ENCODE assay signal across 30 cellular contexts in the genomic region with DNA sequence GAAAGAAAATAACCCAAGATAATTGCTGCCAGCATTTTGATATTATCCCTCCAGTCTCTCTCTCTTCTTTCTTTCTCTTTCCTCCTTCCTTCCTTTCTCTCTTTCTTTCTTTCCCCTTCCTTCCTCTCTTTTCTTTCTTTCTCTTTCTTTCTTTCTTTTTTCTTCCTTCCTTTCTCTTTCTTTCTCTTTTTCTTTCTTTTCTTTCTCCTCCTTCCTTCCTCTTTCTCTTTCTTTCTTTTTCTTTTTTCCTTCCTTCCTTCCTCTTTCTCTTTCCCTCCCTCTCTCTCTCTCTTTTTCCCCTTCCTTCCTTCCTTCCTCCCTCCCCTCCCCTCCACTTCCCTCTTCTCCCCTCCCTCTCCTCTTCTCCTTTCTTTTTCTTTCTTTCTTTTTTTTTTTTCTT. TPM values are rescaled to one million over a fixed set of nuclear protein-coding genes. Genes with fewer than 3 reads are reported as not detected.
"Had no signal": no experiment of that assay in that cellular context is flagged by ENCODE, and none has a peak within 500 bp of the region (broad histone marks: within the 10 kb centered on the region; RNA-seq: fewer than 3 reads in every experiment).

No MANE protein-coding gene starts in this region.

- H3K4me3 Mint-ChIP-seq: stimulated activated effector memory CD8-positive, alpha-beta T cell treated with anti-CD3 and anti-CD28 coated beads, Interleukin-12 subunit alpha, Interleukin-12 subunit beta, amount 100 ng/mL, for 72 hours; stimulated activated memory B cell treated with anti-CD40 and anti-IgM and Interleukin-4, amounts not matched to agents 10 μg/mL and 1 μg/mL and 100 μg/mL, for 72 hours; stimulated activated naive B cell treated with anti-CD40 and anti-IgM and Interleukin-4, amounts not matched to agents 10 μg/mL and 1 μg/mL and 100 μg/mL, for 72 hours; stimulated activated naive CD8-positive, alpha-beta T cell treated with anti-CD3 and anti-CD28 coated beads, Interleukin-15, amount 100 ng/mL, for 72 hours; stimulated activated naive CD8-positive, alpha-beta T cell treated with anti-CD3 and anti-CD28 coated beads, Interleukin-15, Interleukin-2, amounts not matched to agents 100 ng/mL and 50 ng/mL, for 24 hours; type B pancreatic cell had no signal

- H3K36me3 Mint-ChIP-seq: stimulated activated effector memory CD8-positive, alpha-beta T cell treated with anti-CD3 and anti-CD28 coated beads, Interleukin-12 subunit alpha, Interleukin-12 subunit beta, amount 100 ng/mL, for 72 hours; stimulated activated memory B cell treated with anti-CD40 and anti-IgM and Interleukin-4, amounts not matched to agents 10 μg/mL and 1 μg/mL and 100 μg/mL, for 72 hours; stimulated activated naive B cell treated with anti-CD40 and anti-IgM and Interleukin-4, amounts not matched to agents 10 μg/mL and 1 μg/mL and 100 μg/mL, for 72 hours; type B pancreatic cell had no signal

- H3K36me3 ChIP-seq: stomach, suprapubic skin, thoracic aorta, thyroid gland, tibial artery, tibial nerve, transverse colon, upper lobe of left lung, upper lobe of right lung, uterus, vagina had no signal

- H3K4me1 ChIP-seq: suprapubic skin, testis, thyroid gland, tibial artery, transverse colon, upper lobe of right lung, uterus, vagina had no signal

- H3K9me3 ChIP-seq: stomach, suprapubic skin, testis, thoracic aorta, thyroid gland, tibial nerve, transverse colon, upper lobe of left lung, upper lobe of right lung, uterus, vagina had no signal

- H3K4me3 ChIP-seq: stomach, suprapubic skin, testis, thoracic aorta, thyroid gland, tibial artery, tibial nerve, transverse colon, upper lobe of left lung, upper lobe of right lung, uterus, vagina had no signal

- H3K27me3 ChIP-seq: testis, thyroid gland, tibial artery, tibial nerve, transverse colon, upper lobe of left lung, upper lobe of right lung, uterus, vagina had no signal

- H3K27ac Mint-ChIP-seq: stimulated activated effector memory CD8-positive, alpha-beta T cell treated with anti-CD3 and anti-CD28 coated beads, Interleukin-12 subunit alpha, Interleukin-12 subunit beta, amount 100 ng/mL, for 72 hours; stimulated activated memory B cell treated with anti-CD40 and anti-IgM and Interleukin-4, amounts not matched to agents 10 μg/mL and 1 μg/mL and 100 μg/mL, for 72 hours; stimulated activated naive B cell treated with anti-CD40 and anti-IgM and Interleukin-4, amounts not matched to agents 10 μg/mL and 1 μg/mL and 100 μg/mL, for 72 hours; stimulated activated naive CD8-positive, alpha-beta T cell treated with anti-CD3 and anti-CD28 coated beads, Interleukin-15, Interleukin-2, amounts not matched to agents 100 ng/mL and 50 ng/mL, for 24 hours; type B pancreatic cell had no signal

- H3K27me3 Mint-ChIP-seq: stimulated activated memory B cell treated with anti-CD40 and anti-IgM and Interleukin-4, amounts not matched to agents 10 μg/mL and 1 μg/mL and 100 μg/mL, for 72 hours had no signal

- FAIRE-seq: urothelium cell line had no signal

- H3K27ac ChIP-seq: stomach, suprapubic skin, testis, thoracic aorta, thyroid gland, tibial artery, tibial nerve, transverse colon, upper lobe of left lung, upper lobe of right lung, uterus, vagina had no signal

- ATAC-seq: stimulated activated effector memory CD8-positive, alpha-beta T cell treated with anti-CD3 and anti-CD28 coated beads, Interleukin-12 subunit alpha, Interleukin-12 subunit beta, amount 100 ng/mL, for 72 hours; stimulated activated memory B cell treated with anti-CD40 and anti-IgM and Interleukin-4, amounts not matched to agents 10 μg/mL and 1 μg/mL and 100 μg/mL, for 72 hours; stimulated activated naive B cell treated with anti-CD40 and anti-IgM and Interleukin-4, amounts not matched to agents 10 μg/mL and 1 μg/mL and 100 μg/mL, for 72 hours; stimulated activated naive CD8-positive, alpha-beta T cell treated with anti-CD3 and anti-CD28 coated beads, Interleukin-15, amount 100 ng/mL, for 72 hours; stimulated activated naive CD8-positive, alpha-beta T cell treated with anti-CD3 and anti-CD28 coated beads, Interleukin-15, Interleukin-2, amounts not matched to agents 100 U/mL and 50 U/mL, for 24 hours; upper lobe of right lung had no signal

- DNase-seq: stimulated activated CD4-positive, alpha-beta T cell treated with anti-CD3 and anti-CD28 coated beads, Interleukin-2, amount 100 ng/mL, for 48 hours; stimulated activated CD4-positive, alpha-beta T cell treated with anti-CD3 and anti-CD28 coated beads, Interleukin-4, amount 100 ng/mL, for 1 hour; stimulated activated CD4-positive, alpha-beta T cell treated with anti-CD3 and anti-CD28 coated beads, Interleukin-4, amount 100 ng/mL, for 24 hours; stimulated activated CD4-positive, alpha-beta T cell treated with anti-CD3 and anti-CD28 coated beads, Interleukin-4, amount 100 ng/mL, for 4 hours; stimulated activated CD8-positive, alpha-beta memory T cell treated with anti-CD3 and anti-CD28 coated beads, Interleukin-4, amount 100 ng/mL, for 48 hours; stimulated activated naive B cell treated with anti-CD40 and anti-IgM and Interleukin-4, amounts not matched to agents 10 μg/mL and 1 μg/mL and 100 μg/mL, for 72 hours; stimulated activated naive CD4-positive, alpha-beta T cell; stimulated activated naive CD4-positive, alpha-beta T cell treated with Interleukin-2 at 50 U/mL for 16 hours; stimulated activated naive CD8-positive, alpha-beta T cell treated with anti-CD3 and anti-CD28 coated beads, Interleukin-15, amount 100 ng/mL, for 72 hours; stimulated activated naive CD8-positive, alpha-beta T cell treated with anti-CD3 and anti-CD28 coated beads, Interleukin-15, Interleukin-2, amounts not matched to agents 100 U/mL and 50 U/mL, for 24 hours; stomach; substantia nigra; testis; thyroid gland; tibial artery; transverse colon; trophoblast cell; upper lobe of left lung; upper lobe of right lung; uterus had no signal

- H3K4me1 Mint-ChIP-seq: stimulated activated effector memory CD8-positive, alpha-beta T cell treated with anti-CD3 and anti-CD28 coated beads, Interleukin-12 subunit alpha, Interleukin-12 subunit beta, amount 100 ng/mL, for 72 hours; stimulated activated naive CD8-positive, alpha-beta T cell treated with anti-CD3 and anti-CD28 coated beads, Interleukin-15, amount 100 ng/mL, for 72 hours had no signal

- H3K9me3 Mint-ChIP-seq: stimulated activated effector memory CD8-positive, alpha-beta T cell treated with anti-CD3 and anti-CD28 coated beads, Interleukin-12 subunit alpha, Interleukin-12 subunit beta, amount 100 ng/mL, for 72 hours; type B pancreatic cell had no signal

RNA-seq across cellular contexts. Expression of a gene that starts 32.6 kb away (rescaled TPM):
- total RNA-seq: temporal lobe had no signal
